ENCODE assay signal across 19 cellular contexts in genomic region chr2:26873584-26873983, GRCh38. TPM values are rescaled to one million over a fixed set of nuclear protein-coding genes. Genes with fewer than 3 reads are reported as not detected.
A peak's percentile ranks its signal among the peaks of the same experiment; 100 is the strongest.
DNase-seq lines count a peak whose midpoint lies in the region; ATAC-seq and TF ChIP-seq lines count a peak whose summit lies in the region.
"Had no signal": no experiment of that assay in that cellular context is flagged by ENCODE, and none has a peak within 500 bp of the region (broad histone marks: within the 10 kb centered on the region; RNA-seq: fewer than 3 reads in every experiment).

No MANE protein-coding gene starts in this region.

- H3K4me2 ChIP-seq in Karpas-422 (ENCODE audit: low read depth, low read length, poor library complexity, severe bottlenecking), result peak overlapping the region; percentile 46
- H3K4me2 ChIP-seq: BLaER1 had no signal

- no peaks in the 10 kb centered on the region for H3K9me3 ChIP-seq in Karpas-422 (ENCODE audit: low read length)
- H3K9me3 ChIP-seq: BLaER1 had no signal

- H3K27me3 ChIP-seq in Karpas-422 (ENCODE audit: low read length), result no peaks in the 10 kb centered on the region
- H3K27me3 ChIP-seq: BLaER1 had no signal

- H3K9me3 Mint-ChIP-seq in osteocyte (ENCODE audit: unreplicated experiment), result no peaks in the 10 kb centered on the region
- no peaks in the 10 kb centered on the region for H3K9me3 Mint-ChIP-seq in natural killer cell treated with Interleukin-12 subunit alpha and Interleukin-12 subunit beta and Interleukin-15 and Interleukin-18, amount 100 ng/mL, for 72 hours
- H3K9me3 Mint-ChIP-seq: CD4-positive, alpha-beta memory T cell; HFFc6; IgD-negative memory B cell had no signal

- TF ChIP-seq CTCF in osteocyte (IDR thresholded peaks at IDR 0.05), result no peak

- no peak overlapping the region; the same call in 1 of the 2 replicates for H2AFZ ChIP-seq in Karpas-422 (ENCODE audit: low read length)

- no peaks in the 10 kb centered on the region for H3K36me3 Mint-ChIP-seq in osteocyte (ENCODE audit: unreplicated experiment)
- no peaks in the 10 kb centered on the region for H3K36me3 Mint-ChIP-seq in natural killer cell treated with Interleukin-12 subunit alpha and Interleukin-12 subunit beta and Interleukin-15 and Interleukin-18, amount 100 ng/mL, for 72 hours
- H3K36me3 Mint-ChIP-seq: CD14-positive monocyte; CD4-positive, alpha-beta memory T cell; IgD-negative memory B cell had no signal

- no peak for ATAC-seq in natural killer cell treated with Interleukin-12 subunit alpha and Interleukin-12 subunit beta and Interleukin-15 and Interleukin-18, amount 100 ng/mL, for 72 hours
- ATAC-seq: HCT116, HepG2 had no signal

- H3K79me2 ChIP-seq in Karpas-422 (ENCODE audit: low read length), result no peaks in the 10 kb centered on the region

- H3K4me1 Mint-ChIP-seq in osteocyte (ENCODE audit: unreplicated experiment), result no peaks in the 10 kb centered on the region
- H3K4me1 Mint-ChIP-seq in natural killer cell treated with Interleukin-12 subunit alpha and Interleukin-12 subunit beta and Interleukin-15 and Interleukin-18, amount 100 ng/mL, for 72 hours (ENCODE audit: low read depth in 2 of 2), result no peaks in the 10 kb centered on the region
- H3K4me1 Mint-ChIP-seq: CD14-positive monocyte; CD4-positive, alpha-beta memory T cell had no signal

- no peak overlapping the region for H3K27ac ChIP-seq in Karpas-422 (ENCODE audit: low read length)
- H3K27ac ChIP-seq in caudate nucleus (ENCODE audit: low read depth, low read length), result peak overlapping the region; percentile 67
- H3K27ac ChIP-seq: BLaER1 had no signal

- H3K4me3 ChIP-seq in Karpas-422 (ENCODE audit: low read length), result no peak overlapping the region
- H3K4me3 ChIP-seq: BLaER1 had no signal

- no peaks in the 10 kb centered on the region for H3K9me2 ChIP-seq in Karpas-422 (replicated peaks; ENCODE audit: insufficient read depth, low read length)

- H3K9ac ChIP-seq in Karpas-422 (ENCODE audit: low read length), result no peak overlapping the region
- H3K9ac ChIP-seq: BLaER1 had no signal

- no peaks in the 10 kb centered on the region for H4K20me1 ChIP-seq in Karpas-422 (ENCODE audit: insufficient read depth, low read depth, low read length)
- H4K20me1 ChIP-seq: BLaER1 had no signal

- H3K36me3 ChIP-seq in Karpas-422 (ENCODE audit: insufficient read depth, low read length), result no peaks in the 10 kb centered on the region
- H3K36me3 ChIP-seq: BLaER1 had no signal

- H3K4me1 ChIP-seq in Karpas-422 (ENCODE audit: low read length), result peaks cover 34% of the 10 kb centered on the region
- H3K4me1 ChIP-seq: BLaER1 had no signal

- peaks cover 54% of the 10 kb centered on the region for H3K27me3 Mint-ChIP-seq in osteocyte (ENCODE audit: unreplicated experiment)
- peaks cover 15 to 31% of the 10 kb centered on the region in 2 donors for H3K27me3 Mint-ChIP-seq in natural killer cell treated with Interleukin-12 subunit alpha and Interleukin-12 subunit beta and Interleukin-15 and Interleukin-18, amount 100 ng/mL, for 72 hours

- intact Hi-C loops in posterior cingulate gyrus (cut with DNase I), result no loop called here

- no peak overlapping the region for H3K4me3 Mint-ChIP-seq in osteocyte (ENCODE audit: unreplicated experiment)
- no peak overlapping the region for H3K4me3 Mint-ChIP-seq in natural killer cell treated with Interleukin-12 subunit alpha and Interleukin-12 subunit beta and Interleukin-15 and Interleukin-18, amount 100 ng/mL, for 72 hours
- H3K4me3 Mint-ChIP-seq: CD4-positive, alpha-beta memory T cell; HFFc6; IgD-negative memory B cell had no signal

- no peak overlapping the region for H3K27ac Mint-ChIP-seq in osteocyte (ENCODE audit: unreplicated experiment)
- no peak overlapping the region for H3K27ac Mint-ChIP-seq in natural killer cell treated with Interleukin-12 subunit alpha and Interleukin-12 subunit beta and Interleukin-15 and Interleukin-18, amount 100 ng/mL, for 72 hours
- H3K27ac Mint-ChIP-seq: CD14-positive monocyte; CD4-positive, alpha-beta memory T cell; HFFc6; IgD-negative memory B cell had no signal

- no peak for DNase-seq in Karpas-422
- DNase-seq in caudate nucleus (lab: John Stamatoyannopoulos, UW), result peak in 15 of 61 donors; percentile 20 to 86 (median 41)
- DNase-seq in osteocyte (ENCODE audit: extremely low spot score, unreplicated experiment), result peak; percentile 6
- no peak for DNase-seq in natural killer cell treated with Interleukin-12 subunit alpha and Interleukin-12 subunit beta and Interleukin-15 and Interleukin-18, amount 100 ng/mL, for 72 hours (ENCODE audit: low spot score)
- no peak for DNase-seq in posterior cingulate gyrus
- no peak for DNase-seq in germinal center (ENCODE audit: low spot score)
- DNase-seq in HT-29 (ENCODE audit: low spot score), result no peak
- DNase-seq: CD4-positive, alpha-beta memory T cell; DMS153; DMS79; GDM1; GOT3; H7; HFFc6 had no signal

RNA-seq across cellular contexts. Expression of gene DPYSL5, which starts 25.7 kb away (rescaled TPM):
- total RNA-seq in Karpas-422 (2014; rRNA removed; shearing (Covaris generic); ENCODE audit: low replicate concordance), result not detected in 2 replicates
- 0.11 TPM in 1 of 2 replicates, not detected in the other for total RNA-seq in osteocyte
- total RNA-seq in natural killer cell treated with Interleukin-12 subunit alpha and Interleukin-12 subunit beta and Interleukin-15 and Interleukin-18, amount 100 ng/mL, for 72 hours, result not detected
- not detected in 2 replicates for total RNA-seq in HT-29 (2014; rRNA removed; shearing (Covaris generic))
- total RNA-seq: CD4-positive, alpha-beta memory T cell; HepG2; HFFc6 had no signal
